Comparison of ENCODE assay signal across 1 cellular context in genomic region chr6:84762941-84763396, GRCh38.
TF ChIP-seq lines count a peak whose summit lies in the region.

No MANE protein-coding gene starts in this region.

TF ChIP-seq in HEK293, 187 proteins besides CTCF, POLR2A, EP300 and RAD21 (continued from another document and continues in another):
- 0 out of 2 replicates have a peak, but pooled peaks have one; percentile 16 for TF ChIP-seq ZNF518A (tag by site-specific recombination; conservative IDR thresholded peaks at IDR 0.05; ENCODE audit: low read depth)
- no peak for TF ChIP-seq AEBP2 (tag by site-specific recombination; IDR thresholded peaks at IDR 0.05; ENCODE audit: borderline replicate concordance)
- TF ChIP-seq PRDM2 (tag by site-specific recombination; IDR thresholded peaks at IDR 0.05; ENCODE audit: borderline replicate concordance), result no peak
- no peak for TF ChIP-seq GFI1B (tag by site-specific recombination; IDR thresholded peaks at IDR 0.05)
- TF ChIP-seq TRIM28 (IDR thresholded peaks at IDR 0.05; ENCODE audit: borderline replicate concordance, low read length), result no peak
- no peak for TF ChIP-seq ZNF704 (tag by site-specific recombination; IDR thresholded peaks at IDR 0.05)
- no peak for TF ChIP-seq KLF8 (tag by site-specific recombination; IDR thresholded peaks at IDR 0.05)
- no peak for TF ChIP-seq ZNF354C (tag by site-specific recombination; IDR thresholded peaks at IDR 0.05; ENCODE audit: borderline replicate concordance, low read depth)
- TF ChIP-seq MYNN (tag by site-specific recombination; IDR thresholded peaks at IDR 0.05; ENCODE audit: borderline replicate concordance), result no peak
- TF ChIP-seq ZNF654 (tag by site-specific recombination; IDR thresholded peaks at IDR 0.05; ENCODE audit: low read depth), result no peak
- TF ChIP-seq PRDM1 (tag by site-specific recombination; IDR thresholded peaks at IDR 0.05), result peak; percentile 66; the same call in 1 of the 2 replicates
- TF ChIP-seq ZNF146 (tag by site-specific recombination; IDR thresholded peaks at IDR 0.05), result no peak
- TF ChIP-seq ZNF664 (tag by site-specific recombination; IDR thresholded peaks at IDR 0.05), result no peak
- TF ChIP-seq SP7 (tag by site-specific recombination; IDR thresholded peaks at IDR 0.05), result peak; percentile 11; the same call in 1 of the 2 replicates
- TF ChIP-seq ZBTB11 (tag by site-specific recombination; conservative IDR thresholded peaks at IDR 0.05; ENCODE audit: low read depth), result 0 out of 2 replicates have a peak, but pooled peaks have one; percentile 14
- TF ChIP-seq ZNF624 (tag by site-specific recombination; IDR thresholded peaks at IDR 0.05), result 0 out of 2 replicates have a peak, but pooled peaks have one; percentile 9
- TF ChIP-seq ZNF175 (tag by site-specific recombination; IDR thresholded peaks at IDR 0.05), result no peak
- TF ChIP-seq ZNF280C (tag by site-specific recombination; IDR thresholded peaks at IDR 0.05), result no peak
- TF ChIP-seq ZNF112 (tag by site-specific recombination; IDR thresholded peaks at IDR 0.05), result no peak
- no peak for TF ChIP-seq RBAK (tag by site-specific recombination; IDR thresholded peaks at IDR 0.05)
- no peak for TF ChIP-seq ZNF280D (tag by site-specific recombination; IDR thresholded peaks at IDR 0.05)
- TF ChIP-seq REPIN1 (tag by site-specific recombination; IDR thresholded peaks at IDR 0.05; ENCODE audit: low read depth), result no peak
- no peak for TF ChIP-seq HOXA7 (CRISPR knock-in tag; IDR thresholded peaks at IDR 0.05; ENCODE audit: borderline replicate concordance)
- TF ChIP-seq YY2 (tag by site-specific recombination; IDR thresholded peaks at IDR 0.05), result no peak
- TF ChIP-seq ZBTB20 (tag by site-specific recombination; IDR thresholded peaks at IDR 0.05), result 0 out of 2 replicates have a peak, but pooled peaks have one; percentile 33
- no peak for TF ChIP-seq SP2 (tag by site-specific recombination; IDR thresholded peaks at IDR 0.05)
- 0 out of 2 replicates have a peak, but pooled peaks have one; percentile 13 for TF ChIP-seq ZSCAN5A (tag by site-specific recombination; IDR thresholded peaks at IDR 0.05)
